Comparison of ENCODE assay signal across 1 cellular context in the genomic region with DNA sequence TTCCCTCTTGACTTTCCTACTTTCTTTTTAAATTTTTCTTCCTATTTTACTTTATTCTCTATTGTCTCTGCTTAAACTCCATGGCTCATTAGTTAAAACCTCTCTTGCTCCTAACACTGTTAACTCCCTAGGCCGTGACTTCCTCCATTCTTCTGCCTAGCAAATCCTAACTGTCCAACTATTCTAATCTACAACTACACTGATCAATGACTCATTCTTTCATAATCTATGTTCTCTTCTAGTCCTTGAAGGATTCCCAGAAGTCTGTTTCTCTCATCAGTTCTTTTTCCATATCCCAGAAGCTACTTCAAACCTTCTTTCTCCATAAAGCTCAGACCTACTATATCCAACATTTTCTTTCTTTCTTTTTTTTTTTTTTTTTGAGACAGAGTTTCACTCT.
TF ChIP-seq lines count a peak whose summit lies in the region.

No MANE protein-coding gene starts in this region.

TF ChIP-seq in K562, 482 proteins besides CTCF, POLR2A, EP300 and RAD21 (continued from another document):
- TF ChIP-seq, protein P1, sequence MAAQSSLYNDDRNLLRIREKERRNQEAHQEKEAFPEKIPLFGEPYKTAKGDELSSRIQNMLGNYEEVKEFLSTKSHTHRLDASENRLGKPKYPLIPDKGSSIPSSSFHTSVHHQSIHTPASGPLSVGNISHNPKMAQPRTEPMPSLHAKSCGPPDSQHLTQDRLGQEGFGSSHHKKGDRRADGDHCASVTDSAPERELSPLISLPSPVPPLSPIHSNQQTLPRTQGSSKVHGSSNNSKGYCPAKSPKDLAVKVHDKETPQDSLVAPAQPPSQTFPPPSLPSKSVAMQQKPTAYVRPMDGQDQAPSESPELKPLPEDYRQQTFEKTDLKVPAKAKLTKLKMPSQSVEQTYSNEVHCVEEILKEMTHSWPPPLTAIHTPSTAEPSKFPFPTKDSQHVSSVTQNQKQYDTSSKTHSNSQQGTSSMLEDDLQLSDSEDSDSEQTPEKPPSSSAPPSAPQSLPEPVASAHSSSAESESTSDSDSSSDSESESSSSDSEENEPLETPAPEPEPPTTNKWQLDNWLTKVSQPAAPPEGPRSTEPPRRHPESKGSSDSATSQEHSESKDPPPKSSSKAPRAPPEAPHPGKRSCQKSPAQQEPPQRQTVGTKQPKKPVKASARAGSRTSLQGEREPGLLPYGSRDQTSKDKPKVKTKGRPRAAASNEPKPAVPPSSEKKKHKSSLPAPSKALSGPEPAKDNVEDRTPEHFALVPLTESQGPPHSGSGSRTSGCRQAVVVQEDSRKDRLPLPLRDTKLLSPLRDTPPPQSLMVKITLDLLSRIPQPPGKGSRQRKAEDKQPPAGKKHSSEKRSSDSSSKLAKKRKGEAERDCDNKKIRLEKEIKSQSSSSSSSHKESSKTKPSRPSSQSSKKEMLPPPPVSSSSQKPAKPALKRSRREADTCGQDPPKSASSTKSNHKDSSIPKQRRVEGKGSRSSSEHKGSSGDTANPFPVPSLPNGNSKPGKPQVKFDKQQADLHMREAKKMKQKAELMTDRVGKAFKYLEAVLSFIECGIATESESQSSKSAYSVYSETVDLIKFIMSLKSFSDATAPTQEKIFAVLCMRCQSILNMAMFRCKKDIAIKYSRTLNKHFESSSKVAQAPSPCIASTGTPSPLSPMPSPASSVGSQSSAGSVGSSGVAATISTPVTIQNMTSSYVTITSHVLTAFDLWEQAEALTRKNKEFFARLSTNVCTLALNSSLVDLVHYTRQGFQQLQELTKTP (IDR thresholded peaks at IDR 0.05; ENCODE audit: low read depth in 1 of 2, partially characterized antibody in 2 of 2) = no peak
- TF ChIP-seq, protein P2, sequence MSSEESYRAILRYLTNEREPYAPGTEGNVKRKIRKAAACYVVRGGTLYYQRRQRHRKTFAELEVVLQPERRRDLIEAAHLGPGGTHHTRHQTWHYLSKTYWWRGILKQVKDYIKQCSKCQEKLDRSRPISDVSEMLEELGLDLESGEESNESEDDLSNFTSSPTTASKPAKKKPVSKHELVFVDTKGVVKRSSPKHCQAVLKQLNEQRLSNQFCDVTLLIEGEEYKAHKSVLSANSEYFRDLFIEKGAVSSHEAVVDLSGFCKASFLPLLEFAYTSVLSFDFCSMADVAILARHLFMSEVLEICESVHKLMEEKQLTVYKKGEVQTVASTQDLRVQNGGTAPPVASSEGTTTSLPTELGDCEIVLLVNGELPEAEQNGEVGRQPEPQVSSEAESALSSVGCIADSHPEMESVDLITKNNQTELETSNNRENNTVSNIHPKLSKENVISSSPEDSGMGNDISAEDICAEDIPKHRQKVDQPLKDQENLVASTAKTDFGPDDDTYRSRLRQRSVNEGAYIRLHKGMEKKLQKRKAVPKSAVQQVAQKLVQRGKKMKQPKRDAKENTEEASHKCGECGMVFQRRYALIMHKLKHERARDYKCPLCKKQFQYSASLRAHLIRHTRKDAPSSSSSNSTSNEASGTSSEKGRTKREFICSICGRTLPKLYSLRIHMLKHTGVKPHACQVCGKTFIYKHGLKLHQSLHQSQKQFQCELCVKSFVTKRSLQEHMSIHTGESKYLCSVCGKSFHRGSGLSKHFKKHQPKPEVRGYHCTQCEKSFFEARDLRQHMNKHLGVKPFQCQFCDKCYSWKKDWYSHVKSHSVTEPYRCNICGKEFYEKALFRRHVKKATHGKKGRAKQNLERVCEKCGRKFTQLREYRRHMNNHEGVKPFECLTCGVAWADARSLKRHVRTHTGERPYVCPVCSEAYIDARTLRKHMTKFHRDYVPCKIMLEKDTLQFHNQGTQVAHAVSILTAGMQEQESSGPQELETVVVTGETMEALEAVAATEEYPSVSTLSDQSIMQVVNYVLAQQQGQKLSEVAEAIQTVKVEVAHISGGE (CRISPR knock-in tag; IDR thresholded peaks at IDR 0.05) = no peak
- TF ChIP-seq ZBTB8A (IDR thresholded peaks at IDR 0.05; ENCODE audit: partially characterized antibody) (no peak), SMARCA4 (IDR thresholded peaks at IDR 0.05) (peak; percentile 59; the same call in 1 of the 2 replicates), DPF2 (IDR thresholded peaks at IDR 0.05) (peak; percentile 46; the same call in 1 of the 2 replicates), NEUROD1 (IDR thresholded peaks at IDR 0.05; ENCODE audit: borderline replicate concordance, low read depth, low read length, partially characterized antibody) (no peak), ARID1B (IDR thresholded peaks at IDR 0.05) (peak; percentile 53; the same call in 1 of the 2 replicates), PHTF2 (CRISPR knock-in tag; IDR thresholded peaks at IDR 0.05) (no peak), NR2F6 (CRISPR knock-in tag; IDR thresholded peaks at IDR 0.05) (no peak), FOSL1 (tag; conservative IDR thresholded peaks at IDR 0.05) (peak; percentile 55), SIRT6 (IDR thresholded peaks at IDR 0.05; ENCODE audit: low read depth, low read length) (no peak), NR3C1 (CRISPR knock-in tag; IDR thresholded peaks at IDR 0.05) (no peak), SMARCE1 (IDR thresholded peaks at IDR 0.05) (0 out of 2 replicates have a peak, but pooled peaks have one; percentile 21), SMAD2 (IDR thresholded peaks at IDR 0.05; ENCODE audit: low read depth, low read length) (no peak), TRIM24 (IDR thresholded peaks at IDR 0.05) (no peak)
- TF ChIP-seq, protein P3, sequence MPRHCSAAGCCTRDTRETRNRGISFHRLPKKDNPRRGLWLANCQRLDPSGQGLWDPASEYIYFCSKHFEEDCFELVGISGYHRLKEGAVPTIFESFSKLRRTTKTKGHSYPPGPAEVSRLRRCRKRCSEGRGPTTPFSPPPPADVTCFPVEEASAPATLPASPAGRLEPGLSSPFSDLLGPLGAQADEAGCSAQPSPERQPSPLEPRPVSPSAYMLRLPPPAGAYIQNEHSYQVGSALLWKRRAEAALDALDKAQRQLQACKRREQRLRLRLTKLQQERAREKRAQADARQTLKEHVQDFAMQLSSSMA (CRISPR knock-in tag; IDR thresholded peaks at IDR 0.05) = no peak
- TF ChIP-seq, protein P4, sequence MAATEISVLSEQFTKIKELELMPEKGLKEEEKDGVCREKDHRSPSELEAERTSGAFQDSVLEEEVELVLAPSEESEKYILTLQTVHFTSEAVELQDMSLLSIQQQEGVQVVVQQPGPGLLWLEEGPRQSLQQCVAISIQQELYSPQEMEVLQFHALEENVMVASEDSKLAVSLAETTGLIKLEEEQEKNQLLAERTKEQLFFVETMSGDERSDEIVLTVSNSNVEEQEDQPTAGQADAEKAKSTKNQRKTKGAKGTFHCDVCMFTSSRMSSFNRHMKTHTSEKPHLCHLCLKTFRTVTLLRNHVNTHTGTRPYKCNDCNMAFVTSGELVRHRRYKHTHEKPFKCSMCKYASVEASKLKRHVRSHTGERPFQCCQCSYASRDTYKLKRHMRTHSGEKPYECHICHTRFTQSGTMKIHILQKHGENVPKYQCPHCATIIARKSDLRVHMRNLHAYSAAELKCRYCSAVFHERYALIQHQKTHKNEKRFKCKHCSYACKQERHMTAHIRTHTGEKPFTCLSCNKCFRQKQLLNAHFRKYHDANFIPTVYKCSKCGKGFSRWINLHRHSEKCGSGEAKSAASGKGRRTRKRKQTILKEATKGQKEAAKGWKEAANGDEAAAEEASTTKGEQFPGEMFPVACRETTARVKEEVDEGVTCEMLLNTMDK (IDR thresholded peaks at IDR 0.05; ENCODE audit: borderline replicate concordance, insufficient read depth, low read depth, low read length, poor library complexity, severe bottlenecking) = no peak
- TF ChIP-seq, protein P5, sequence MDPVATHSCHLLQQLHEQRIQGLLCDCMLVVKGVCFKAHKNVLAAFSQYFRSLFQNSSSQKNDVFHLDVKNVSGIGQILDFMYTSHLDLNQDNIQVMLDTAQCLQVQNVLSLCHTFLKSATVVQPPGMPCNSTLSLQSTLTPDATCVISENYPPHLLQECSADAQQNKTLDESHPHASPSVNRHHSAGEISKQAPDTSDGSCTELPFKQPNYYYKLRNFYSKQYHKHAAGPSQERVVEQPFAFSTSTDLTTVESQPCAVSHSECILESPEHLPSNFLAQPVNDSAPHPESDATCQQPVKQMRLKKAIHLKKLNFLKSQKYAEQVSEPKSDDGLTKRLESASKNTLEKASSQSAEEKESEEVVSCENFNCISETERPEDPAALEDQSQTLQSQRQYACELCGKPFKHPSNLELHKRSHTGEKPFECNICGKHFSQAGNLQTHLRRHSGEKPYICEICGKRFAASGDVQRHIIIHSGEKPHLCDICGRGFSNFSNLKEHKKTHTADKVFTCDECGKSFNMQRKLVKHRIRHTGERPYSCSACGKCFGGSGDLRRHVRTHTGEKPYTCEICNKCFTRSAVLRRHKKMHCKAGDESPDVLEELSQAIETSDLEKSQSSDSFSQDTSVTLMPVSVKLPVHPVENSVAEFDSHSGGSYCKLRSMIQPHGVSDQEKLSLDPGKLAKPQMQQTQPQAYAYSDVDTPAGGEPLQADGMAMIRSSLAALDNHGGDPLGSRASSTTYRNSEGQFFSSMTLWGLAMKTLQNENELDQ (CRISPR knock-in tag; IDR thresholded peaks at IDR 0.05; ENCODE audit: borderline replicate concordance) = no peak
- TF ChIP-seq, protein P6, sequence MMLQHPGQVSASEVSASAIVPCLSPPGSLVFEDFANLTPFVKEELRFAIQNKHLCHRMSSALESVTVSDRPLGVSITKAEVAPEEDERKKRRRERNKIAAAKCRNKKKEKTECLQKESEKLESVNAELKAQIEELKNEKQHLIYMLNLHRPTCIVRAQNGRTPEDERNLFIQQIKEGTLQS (IDR thresholded peaks at IDR 0.05) = peak; percentile 66
- TF ChIP-seq, protein P6 (CRISPR knock-in tag; conservative IDR thresholded peaks at IDR 0.05) = no peak
